Comparison of ENCODE assay signal across 21 cellular contexts in genomic region chr14:23245282-23245681, GRCh38. TPM values are rescaled to one million over a fixed set of nuclear protein-coding genes. Genes with fewer than 3 reads are reported as not detected.
"Had no signal": no experiment of that assay in that cellular context is flagged by ENCODE, and none has a peak within 500 bp of the region (broad histone marks: within the 10 kb centered on the region; RNA-seq: fewer than 3 reads in every experiment).

No MANE protein-coding gene starts in this region.

- H3K9me3 ChIP-seq: esophagus muscularis mucosa, psoas muscle, sigmoid colon, upper lobe of left lung had no signal

- H3K27me3 ChIP-seq: esophagus muscularis mucosa, sigmoid colon, upper lobe of left lung had no signal

- DNase-seq: activated CD4-positive, alpha-beta T cell treated with anti-CD3 and anti-CD28 coated beads, Interleukin-2, amount 50 U/mL, for 48 hours; activated CD4-positive, CD25-positive, alpha-beta regulatory T cell treated with anti-CD3 and anti-CD28 coated beads, Interleukin-2, amount 50 U/mL, for 72 hours; activated CD8-positive, alpha-beta memory T cell treated with anti-CD3 and anti-CD28 coated beads, Interleukin-2, amount 10 ng/mL, durations not matched to agents 7 days and 5 days; activated effector memory CD4-positive, alpha-beta T cell treated with anti-CD3 and anti-CD28 coated beads, Interleukin-2, amount 50 U/mL, for 16 hours; activated naive CD8-positive, alpha-beta T cell treated with anti-CD3 and anti-CD28 coated beads for 36 hours; activated T-cell treated with anti-CD3 and anti-CD28 coated beads, Interleukin-2, amount 50 U/mL, for 24 hours; dermis blood vessel endothelial cell; head of caudate nucleus; islet precursor cell; natural killer cell; occipital lobe; psoas muscle; sigmoid colon; stimulated activated CD4-positive, alpha-beta T cell treated with anti-CD3 and anti-CD28 coated beads, Interleukin-2, amount 100 ng/mL, for 48 hours; stimulated activated naive CD4-positive, alpha-beta T cell treated with Interleukin-2 at 50 U/mL for 16 hours; upper lobe of left lung had no signal

- H3K27ac ChIP-seq: esophagus muscularis mucosa, psoas muscle, sigmoid colon, upper lobe of left lung had no signal

- ATAC-seq: activated CD8-positive, alpha-beta memory T cell treated with anti-CD3 and anti-CD28 coated beads, Interleukin-2, amount 10 ng/mL, durations not matched to agents 7 days and 5 days; natural killer cell; psoas muscle had no signal

- H3K4me3 ChIP-seq: esophagus muscularis mucosa, lung, psoas muscle, sigmoid colon, upper lobe of left lung had no signal

- H3K36me3 ChIP-seq: esophagus muscularis mucosa, sigmoid colon, upper lobe of left lung had no signal

- H3K4me1 ChIP-seq: esophagus muscularis mucosa, psoas muscle, sigmoid colon, upper lobe of left lung had no signal

RNA-seq across cellular contexts. Expression of gene RNF212B, which starts 7.5 kb away (rescaled TPM):
- total RNA-seq: activated CD8-positive, alpha-beta memory T cell treated with anti-CD3 and anti-CD28 coated beads, Interleukin-2, amount 10 ng/mL, durations not matched to agents 7 days and 5 days; activated naive CD8-positive, alpha-beta T cell treated with anti-CD3 and anti-CD28 coated beads for 36 hours; cerebellum; dermis blood vessel endothelial cell; fibroblast of villous mesenchyme; lung; natural killer cell; occipital lobe; psoas muscle; sigmoid colon; T-helper 2 cell treated with Interferon-gamma antibody and Interleukin-4, amounts not matched to agents 100 ng/mL and 5 ng/mL, for 36 hours; upper lobe of left lung had no signal
